In genomic region chr22:21628386-21629261, GRCh38 we compare ENCODE assay signal across 8 cellular contexts. TPM values are rescaled to one million over a fixed set of nuclear protein-coding genes. Genes with fewer than 3 reads are reported as not detected.
DNase-seq lines count a peak whose midpoint lies in the region; ATAC-seq and TF ChIP-seq lines count a peak whose summit lies in the region.

No MANE protein-coding gene starts in this region.

- peak overlapping the region; percentile 75 for H3K27ac ChIP-seq in left ventricle myocardium inferior (replicated peaks)
- no peak overlapping the region for H3K27ac ChIP-seq in smooth muscle cell (ENCODE audit: low read depth)

- H4K20me1 ChIP-seq in smooth muscle cell (ENCODE audit: low read depth): peaks cover 55% of the 10 kb centered on the region

- H3K27me3 ChIP-seq in left ventricle myocardium inferior (ENCODE audit: low read depth) (no peaks in the 10 kb centered on the region), smooth muscle cell (ENCODE audit: low read depth) (no peaks in the 10 kb centered on the region)

- H2AFZ ChIP-seq in smooth muscle cell (ENCODE audit: low read depth): no peak overlapping the region

- H3K4me1 Mint-ChIP-seq in T-helper 17 cell: peaks cover 30% of the 10 kb centered on the region

- H3K27me3 Mint-ChIP-seq in T-helper 17 cell: no peaks in the 10 kb centered on the region

- no peaks in the 10 kb centered on the region for H3F3A ChIP-seq in smooth muscle cell (ENCODE audit: low read depth)

- H3K9ac ChIP-seq in smooth muscle cell (ENCODE audit: low read depth): no peak overlapping the region

- peak; percentile 2 for ATAC-seq in T-helper 17 cell
- no peak for ATAC-seq in GM18861 (IDR thresholded peaks at IDR 0.05; ENCODE audit: unreplicated experiment)

- H3K4me3 ChIP-seq in left ventricle myocardium inferior: peak overlapping the region; percentile 90
- H3K4me3 ChIP-seq in smooth muscle cell: peak overlapping the region; percentile 80

- H3K9me3 ChIP-seq in T-helper 17 cell (ENCODE audit: control insufficient read depth, low read length, poor library complexity, severe bottlenecking) (no peaks in the 10 kb centered on the region), left ventricle myocardium inferior (replicated peaks) (no peaks in the 10 kb centered on the region), smooth muscle cell (replicated peaks; ENCODE audit: low read depth) (no peaks in the 10 kb centered on the region)

- peak overlapping the region; percentile 93 for H3K4me2 ChIP-seq in smooth muscle cell

- H3K4me1 ChIP-seq in left ventricle myocardium inferior (peaks cover 51% of the 10 kb centered on the region), smooth muscle cell (ENCODE audit: low read depth) (no peaks in the 10 kb centered on the region)

- H3K4me3 Mint-ChIP-seq in T-helper 17 cell: peak overlapping the region; percentile 92

- peaks cover 2% of the 10 kb centered on the region for H3K36me3 Mint-ChIP-seq in T-helper 17 cell (ENCODE audit: low read depth)

- H3K36me3 ChIP-seq in left ventricle myocardium inferior (no peaks in the 10 kb centered on the region), smooth muscle cell (ENCODE audit: low read depth) (no peaks in the 10 kb centered on the region)

- WGBS in smooth muscle cell (ENCODE audit: low lambda C conversion rate): 89% methylated on average over 67 of the region's 74 CpGs

- DNase-seq in NCI-H82 (lab: John Stamatoyannopoulos, UW) (peak; percentile 51), NCI-H82 treated with DMSO at 0.1 percent for 48 hours (lab: John Stamatoyannopoulos, UW; ENCODE audit: unreplicated experiment) (no peak), T-helper 17 cell (no peak), left ventricle myocardium inferior (no peak), smooth muscle cell (lab: John Stamatoyannopoulos, UW; ENCODE audit: unreplicated experiment) (no peak), NCI-H526 treated with DMSO at 0.1 percent for 48 hours (lab: John Stamatoyannopoulos, UW) (no peak), putamen (ENCODE audit: low spot score) (no peak)

- H3K79me2 ChIP-seq in smooth muscle cell (ENCODE audit: low read depth): peaks cover 2% of the 10 kb centered on the region

- peak overlapping the region; percentile 74 for H3K27ac Mint-ChIP-seq in T-helper 17 cell

- intact Hi-C loops in left ventricle myocardium inferior (cut with micrococcal nuclease): loop anchor here (10.0 kb wide), 1 partner anchor 54 kb away; no protein-coding TSS in a partner anchor

- TF ChIP-seq CTCF in left ventricle myocardium inferior (IDR thresholded peaks at IDR 0.05; ENCODE audit: borderline replicate concordance) (no peak), smooth muscle cell (IDR thresholded peaks at IDR 0.05; ENCODE audit: borderline replicate concordance, insufficient read depth, poor library complexity, severe bottlenecking) (no peak)

RNA-seq across cellular contexts. Expression of gene YDJC, which starts 1.2 kb away (rescaled TPM):
- total RNA-seq in T-helper 17 cell: 10 to 100 TPM; 28.3 to 31.0 TPM
- 4.5 TPM for total RNA-seq in left ventricle myocardium inferior
- total RNA-seq in smooth muscle cell: 12.0 and 19.3 TPM in 2 replicates
- polyA plus RNA-seq in smooth muscle cell: 15.2 and 17.2 TPM in 2 replicates

RNA-seq across cellular contexts. Expression of gene CCDC116, which starts 3.9 kb away (rescaled TPM):
- under 1 TPM in 1 of 2 donors, not detected in 1; 0.13 TPM for total RNA-seq in T-helper 17 cell
- 0.11 TPM for total RNA-seq in left ventricle myocardium inferior
- 0.40 and 1.8 TPM in 2 replicates for total RNA-seq in smooth muscle cell
- not detected in 2 replicates for polyA plus RNA-seq in smooth muscle cell

RNA-seq across cellular contexts. Expression of gene SDF2L1, which starts 13.5 kb away (rescaled TPM):
- 10 to 100 TPM; 25.6 to 30.1 TPM for total RNA-seq in T-helper 17 cell
- 18.3 TPM for total RNA-seq in left ventricle myocardium inferior
- 13.3 and 24.9 TPM in 2 replicates for total RNA-seq in smooth muscle cell
- 80.1 and 102 TPM in 2 replicates for polyA plus RNA-seq in smooth muscle cell

RNA-seq across cellular contexts. Expression of gene PPIL2, which starts 37.2 kb away (rescaled TPM):
- total RNA-seq in T-helper 17 cell: 10 to 100 TPM; 59.4 to 69.3 TPM
- total RNA-seq in left ventricle myocardium inferior: 27.1 TPM
- total RNA-seq in smooth muscle cell: 16.3 and 19.2 TPM in 2 replicates
- polyA plus RNA-seq in smooth muscle cell: 23.7 and 29.6 TPM in 2 replicates
